8 cellular contexts compared by ENCODE assay signal in the genomic region with DNA sequence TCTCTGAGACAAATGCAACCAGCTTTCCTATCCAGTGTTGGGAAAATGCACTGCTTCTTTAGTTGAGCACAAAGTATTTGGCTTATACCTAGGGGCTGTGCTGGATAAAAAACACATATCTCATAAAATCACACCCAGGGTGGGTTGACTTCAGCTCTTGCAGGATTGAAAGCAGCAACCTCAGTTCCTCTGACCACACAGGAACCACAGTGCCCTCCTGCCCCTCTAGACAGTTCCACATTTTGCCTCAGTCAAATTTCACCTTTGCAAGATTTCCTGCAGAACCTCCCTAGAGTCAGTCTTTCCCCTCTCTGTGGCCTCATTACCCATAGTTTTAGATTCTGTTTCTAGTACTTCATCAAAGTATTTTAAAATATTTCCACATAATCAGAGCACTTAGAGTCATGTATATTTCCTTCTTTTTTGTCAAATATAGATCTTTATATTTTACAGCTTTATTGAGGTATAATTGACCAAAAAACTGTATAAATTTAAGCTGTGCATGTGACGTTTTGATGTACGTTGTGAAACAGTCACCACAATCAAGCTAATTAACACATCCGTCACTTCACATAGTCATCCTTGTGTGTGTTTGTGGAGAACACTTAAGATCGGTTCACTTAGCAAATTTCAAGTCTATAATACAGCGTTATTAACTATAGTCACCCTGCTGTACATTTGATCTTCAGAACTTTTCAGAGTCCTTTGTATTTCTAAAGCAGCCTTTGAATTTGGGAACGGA. TPM values are rescaled to one million over a fixed set of nuclear protein-coding genes. Genes with fewer than 3 reads are reported as not detected.
DNase-seq lines count a peak whose midpoint lies in the region; ATAC-seq, FAIRE-seq and TF ChIP-seq lines count a peak whose summit lies in the region.

No MANE protein-coding gene starts in this region.

- in situ Hi-C loops in GM12878 (cut with MboI): no loop called here

- TF ChIP-seq EP300 in GM12878 (IDR thresholded peaks at IDR 0.05; ENCODE audit: borderline replicate concordance in 1 of 2, control insufficient read depth in 1 of 2, low read depth in 2 of 2, low read length in 2 of 2): peak; percentile 77 to 81; a peak in 3 of 4 replicates

- RAD21 ChIA-PET in GM12878 (lab: Charles Lee; ENCODE audit: unreplicated experiment): interaction anchor here (0.6 to 4.7 kb wide), 23 partner anchors 8 to 420 kb away, joined by 3 to 33 read pairs (median 3); partner anchors contain the start of gene EGR2

- SMC1A ChIA-PET in GM12878 (lab: Charles Lee; ENCODE audit: uncharacterized antibody, unreplicated experiment): interaction anchor here (0.8 to 4.6 kb wide), 24 partner anchors 10 to 305 kb away, joined by 3 to 22 read pairs (median 4); partner anchors contain the start of gene ADO

- intact Hi-C loops in GM12878 (cut with micrococcal nuclease; ENCODE audit: unreplicated experiment) (loop anchor here (1.0 to 10.0 kb wide), 4 partner anchors 36 to 302 kb away; partner anchors contain the start of gene EGR2), tibial artery (cut with DNase I; ENCODE audit: low total_unique reads) (no loop called here)

- 3% methylated on average over 6 of the region's 6 CpGs for WGBS in GM12878 (ENCODE audit: insufficient coverage, insufficient replicate concordance, low lambda C conversion rate, missing lambda C conversion rate)

- no peak for TF ChIP-seq RAD21 in GM12878 (IDR thresholded peaks at IDR 0.05; ENCODE audit: insufficient read depth, low read depth, low read length)

- no peaks in the 10 kb centered on the region for H3K27me3 ChIP-seq in GM12878 (replicated peaks in 1 of 2; ENCODE audit: control insufficient read depth in 2 of 2, insufficient read depth in 2 of 2, low read length in 1 of 2)
- no peaks in the 10 kb centered on the region for H3K27me3 ChIP-seq in tibial artery

- peak overlapping the region; percentile 12; the same call in 1 of the 2 replicates for H3K4me3 ChIP-seq in GM12878
- no peak overlapping the region for H3K4me3 ChIP-seq in tibial artery

- H3K27ac ChIP-seq in GM12878 (ENCODE audit: control insufficient read depth, insufficient read depth) (peak overlapping the region; percentile 22), tibial artery (no peak overlapping the region)

- ATAC-seq in GM18502 (IDR thresholded peaks at IDR 0.05; ENCODE audit: poor library complexity, unreplicated experiment) (peak; percentile 75), GM21423 (IDR thresholded peaks at IDR 0.05; ENCODE audit: unreplicated experiment) (peak; percentile 69), HG03457 (IDR thresholded peaks at IDR 0.05; ENCODE audit: unreplicated experiment) (peak; percentile 80), GM12878 (peak; percentile 87)

- TF ChIP-seq CTCF in GM12878 (IDR thresholded peaks at IDR 0.05 in 2 of 3, conservative IDR thresholded peaks at IDR 0.05 in 1 of 3; ENCODE audit: control insufficient read depth in 2 of 3, extremely low read depth in 1 of 3, insufficient read depth in 1 of 3, low read depth in 3 of 3, low read length in 3 of 3) (no peak), tibial artery (IDR thresholded peaks at IDR 0.05) (no peak)

- H3K9me3 ChIP-seq in GM12878 (replicated peaks; ENCODE audit: control insufficient read depth, insufficient read depth, low read length) (no peaks in the 10 kb centered on the region; the same call in 2 of the 3 replicates), tibial artery (peaks cover 0 to under 1% (median 0%) of the 10 kb centered on the region in 3 donors)

- TF ChIP-seq POLR2A in GM12878 (IDR thresholded peaks at IDR 0.05; ENCODE audit: low read depth, low read length): no peak

- no peak overlapping the region; the same call in 1 of the 2 replicates for H3K9ac ChIP-seq in GM12878 (ENCODE audit: control insufficient read depth, insufficient read depth, low read length)

- H2AFZ ChIP-seq in GM12878 (ENCODE audit: control insufficient read depth, low read depth, low read length): no peak overlapping the region; the same call in 1 of the 2 replicates

- POLR2A ChIA-PET in GM12878 (lab: Charles Lee): interaction anchor here (0.6 to 1.5 kb wide), 5 partner anchors 10 to 955 kb away, joined by 3 to 5 read pairs (median 4); no protein-coding TSS in a partner anchor

- no peaks in the 10 kb centered on the region for H4K20me1 ChIP-seq in GM12878 (ENCODE audit: control insufficient read depth, insufficient read depth)

- H3K36me3 ChIP-seq in GM12878 (ENCODE audit: control insufficient read depth in 2 of 2, insufficient read depth in 2 of 2, low read length in 1 of 2): no peaks in the 10 kb centered on the region
- no peaks in the 10 kb centered on the region for H3K36me3 ChIP-seq in tibial artery

- CTCF ChIA-PET in GM12878 (lab: Yijun Ruan, JAX): interaction anchor here (0.7 to 2.9 kb wide), 12 partner anchors 10 to 242 kb away, joined by 3 to 12 read pairs (median 3); partner anchors contain the start of gene EGR2

- no peaks in the 10 kb centered on the region for H3K79me2 ChIP-seq in GM12878 (ENCODE audit: control insufficient read depth, insufficient read depth, low read length)

- peak; percentile 75 for DNase-seq in GM12878 (ENCODE audit: low read depth, low spot score)
- DNase-seq in NCI-H2107 treated with DMSO at 0.1 percent for 48 hours (lab: John Stamatoyannopoulos, UW; ENCODE audit: unreplicated experiment): no peak
- DNase-seq in tibial artery: no peak
- DNase-seq in inferior parietal cortex (ENCODE audit: extremely low spot score): no peak
- DNase-seq in cerebellar cortex (ENCODE audit: low spot score): no peak

- peak overlapping the region; percentile 58 for H3K4me2 ChIP-seq in GM12878 (ENCODE audit: control insufficient read depth, insufficient read depth)

- peak; percentile 92 for FAIRE-seq in GM12878 (lab: Jason Lieb, UNC)

- peaks cover 48% of the 10 kb centered on the region for H3K4me1 ChIP-seq in GM12878 (ENCODE audit: control insufficient read depth, insufficient read depth, low read length)
- no peaks in the 10 kb centered on the region for H3K4me1 ChIP-seq in tibial artery

- no TSS peak for BruUV-seq in GM12878 (replicated peaks; lab: Mats Ljungman, UMichigan)

RNA-seq across cellular contexts. Expression of gene EGR2, which starts 37.0 kb away (rescaled TPM):
- total RNA-seq in GM12878 (2013; cell fraction: nucleolus; rRNA removed): 31.7 and 33.2 TPM in 2 replicates
- total RNA-seq in GM12878 (2014; rRNA removed) (18.7 and 19.1 TPM in 2 replicates), GM12878 (2014; rRNA removed; fragmentation: Illumina TruSeq; extraction: Trizol) (13.0 and 14.1 TPM in 2 replicates), GM12878 (2021) (24.8 and 28.2 TPM in 2 replicates)
- 12.2 TPM for polyA plus RNA-seq in GM12878 (2011; ENCODE audit: low read depth)
- polyA plus RNA-seq in GM12878 (2011; rRNA removed) (40.7 and 56.5 TPM in 2 replicates), GM12878 (2014; fragmentation: Illumina TruSeq; extraction: Trizol) (20.0 and 21.9 TPM in 2 replicates), GM12878 (2014; fragmentation: Nextera tagmentation; extraction: Ambion mirVana) (10 to 100 TPM in 1 of 2 experiments, 1 to 10 TPM in 1; 8.3 to 14.0 TPM), GM12878 (2014; rRNA removed) (18.2 and 20.1 TPM in 2 replicates), GM12878 (2016; fragmentation: Nextera tagmentation; extraction: Ambion mirVana) (10 to 100 TPM in 1 of 2 experiments, 1 to 10 TPM in 1; 8.9 to 10.8 TPM)
- polyA plus RNA-seq in GM12878 (2011; cell fraction: cytosol; rRNA removed): 37.2 and 51.3 TPM in 2 replicates
- 116 and 124 TPM in 2 replicates for polyA plus RNA-seq in GM12878 (2011; cell fraction: nucleus; rRNA removed)
- 17.3 and 34.3 TPM in 2 replicates for polyA plus RNA-seq in GM12878 (2012)
- polyA minus RNA-seq in GM12878 (2011; rRNA and poly(A)+ RNA removed): 43.7 and 55.2 TPM in 2 replicates
- 22.2 and 26.2 TPM in 2 replicates for polyA minus RNA-seq in GM12878 (2011; cell fraction: cytosol; rRNA and poly(A)+ RNA removed)
- 71.8 and 81.0 TPM in 2 replicates for polyA minus RNA-seq in GM12878 (2011; cell fraction: nucleus; rRNA and poly(A)+ RNA removed)

RNA-seq across cellular contexts. Expression of gene ADO, which starts 48.6 kb away (rescaled TPM):
- total RNA-seq in GM12878 (2013; cell fraction: nucleolus; rRNA removed): 35.5 and 35.8 TPM in 2 replicates
- total RNA-seq in GM12878 (2014; rRNA removed): 31.4 and 33.0 TPM in 2 replicates
- total RNA-seq in GM12878 (2014; rRNA removed; fragmentation: Illumina TruSeq; extraction: Trizol): 17.4 and 17.5 TPM in 2 replicates
- total RNA-seq in GM12878 (2021): 24.8 and 26.7 TPM in 2 replicates
- polyA plus RNA-seq in GM12878 (2011; ENCODE audit: low read depth): 5.2 TPM
- polyA plus RNA-seq in GM12878 (2011; rRNA removed): 44.6 and 64.0 TPM in 2 replicates
- 21.9 and 23.4 TPM in 2 replicates for polyA plus RNA-seq in GM12878 (2011; cell fraction: cytosol; rRNA removed)
- polyA plus RNA-seq in GM12878 (2011; cell fraction: nucleus; rRNA removed): 30.1 and 30.3 TPM in 2 replicates
- polyA plus RNA-seq in GM12878 (2012): 12.1 and 16.7 TPM in 2 replicates
- 20.9 and 22.8 TPM in 2 replicates for polyA plus RNA-seq in GM12878 (2014; fragmentation: Illumina TruSeq; extraction: Trizol)
- polyA plus RNA-seq in GM12878 (2014; fragmentation: Nextera tagmentation; extraction: Ambion mirVana): 1 to 10 TPM; 4.3 to 8.5 TPM
- polyA plus RNA-seq in GM12878 (2014; rRNA removed): 19.5 and 20.0 TPM in 2 replicates
- 1 to 10 TPM; 4.3 to 4.4 TPM for polyA plus RNA-seq in GM12878 (2016; fragmentation: Nextera tagmentation; extraction: Ambion mirVana)
- polyA minus RNA-seq in GM12878 (2011; rRNA and poly(A)+ RNA removed): 30.6 and 31.3 TPM in 2 replicates
- polyA minus RNA-seq in GM12878 (2011; cell fraction: cytosol; rRNA and poly(A)+ RNA removed): 20.1 and 22.1 TPM in 2 replicates
- 27.2 and 37.9 TPM in 2 replicates for polyA minus RNA-seq in GM12878 (2011; cell fraction: nucleus; rRNA and poly(A)+ RNA removed)
